In the genomic region with DNA sequence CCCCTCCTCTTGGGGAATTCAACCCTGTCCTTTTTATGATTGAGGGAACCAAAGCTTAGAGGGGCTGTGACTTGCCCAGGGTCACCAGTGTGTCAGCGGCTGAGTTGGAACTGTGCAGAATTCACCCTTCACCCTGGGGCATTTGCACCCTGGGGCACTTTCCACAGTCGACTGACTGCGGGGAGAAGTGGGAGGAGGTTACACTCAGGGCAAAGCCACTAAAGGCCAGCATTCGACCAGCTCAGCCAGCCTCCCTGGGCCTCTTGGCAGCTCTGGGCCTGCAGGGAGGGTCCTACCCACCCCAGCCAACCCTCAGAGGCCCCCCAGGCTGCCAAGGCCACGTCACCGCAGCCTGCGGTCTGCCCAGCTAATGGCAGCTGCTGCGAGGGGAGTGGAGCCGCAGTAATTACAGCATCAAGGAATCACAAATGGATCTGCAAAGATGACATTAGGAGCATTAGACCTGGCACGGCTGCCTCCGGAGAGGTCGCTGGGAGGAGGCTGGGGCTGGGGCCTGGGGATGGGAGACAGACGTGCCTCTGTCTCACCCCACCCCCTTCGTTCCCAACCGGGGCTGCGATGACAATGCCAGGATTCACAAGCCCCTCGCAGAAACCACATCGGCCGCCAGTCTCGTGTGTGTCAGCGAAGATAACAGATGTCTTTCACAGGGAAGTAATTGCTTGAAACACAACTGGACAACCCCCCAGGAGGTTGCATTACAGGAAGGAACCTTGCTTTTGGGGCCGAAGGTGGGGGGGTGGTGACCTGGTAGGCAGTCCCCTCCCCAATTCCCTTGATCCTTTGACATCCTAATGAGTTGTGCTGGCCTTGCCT, we compare ENCODE assay signal across 11 cellular contexts.
DNase-seq lines count a peak whose midpoint lies in the region; ATAC-seq and TF ChIP-seq lines count a peak whose summit lies in the region.
"Had no signal": no experiment of that assay in that cellular context is flagged by ENCODE, and none has a peak within 500 bp of the region (broad histone marks: within the 10 kb centered on the region; RNA-seq: fewer than 3 reads in every experiment).

No MANE protein-coding gene starts in this region.

- in situ Hi-C loops in astrocyte of the spinal cord (cut with HindIII; ENCODE audit: low sequenced_read_pairs): no loop called here

- H3K9me3 ChIP-seq in mesodermal cell (ENCODE audit: control insufficient read depth, low read length): no peaks in the 10 kb centered on the region
- H3K9me3 ChIP-seq: suprapubic skin had no signal

- WGBS in mesodermal cell (ENCODE audit: insufficient coverage in 2 of 2), 2 experiments: 8 to 25% methylated on average over 5 to 8 of the region's 22 CpGs

- no peak overlapping the region for H3K4me3 ChIP-seq in astrocyte of the spinal cord (ENCODE audit: low read depth, low read length)
- no peak overlapping the region for H3K4me3 ChIP-seq in mesodermal cell (ENCODE audit: extremely low read depth, insufficient read depth, low read length, poor library complexity, severe bottlenecking)
- H3K4me3 ChIP-seq: suprapubic skin had no signal

- ATAC-seq in GM18517 (IDR thresholded peaks at IDR 0.05; ENCODE audit: unreplicated experiment) (no peak), GM21825 (IDR thresholded peaks at IDR 0.05; ENCODE audit: unreplicated experiment) (no peak)

- peaks cover 15% of the 10 kb centered on the region for H3K4me1 ChIP-seq in mesodermal cell (ENCODE audit: control insufficient read depth, insufficient read depth, low read length, poor library complexity, severe bottlenecking)

- H3K27ac ChIP-seq in mesodermal cell (ENCODE audit: low read depth, low read length, severe bottlenecking): peak overlapping the region; percentile 62
- H3K27ac ChIP-seq: suprapubic skin had no signal

- no peaks in the 10 kb centered on the region for H3K36me3 ChIP-seq in mesodermal cell (ENCODE audit: control insufficient read depth, insufficient read depth, low read length)
- H3K36me3 ChIP-seq: suprapubic skin had no signal

- DNase-seq in CMK (ENCODE audit: low read depth) (peak; percentile 51), NCI-H146 (lab: John Stamatoyannopoulos, UW) (peak; percentile 44), astrocyte of the spinal cord (ENCODE audit: low read depth, low spot score) (peak; percentile 60), germinal center (ENCODE audit: low spot score) (no peak)
- no peak for DNase-seq in activated CD4-positive, CD25-positive, alpha-beta regulatory T cell treated with anti-CD3 and anti-CD28 coated beads, Interleukin-2, amount 50 U/mL, for 72 hours
- DNase-seq: cerebellar nuclear complex, SW 1271 had no signal

- no peak for TF ChIP-seq CTCF in astrocyte of the spinal cord (IDR thresholded peaks at IDR 0.05; ENCODE audit: low read depth, low read length)

Comparison
In these comparisons a context has a peak if more than half of its experiments do, and no peak if none do; other contexts are left out.
1. DNase-seq: peak in CMK (single experiment), NCI-H146 (single experiment) and astrocyte of the spinal cord (single experiment); none in germinal center (single experiment) and activated CD4-positive, CD25-positive, alpha-beta regulatory T cell treated with anti-CD3 and anti-CD28 coated beads, Interleukin-2, amount 50 U/mL, for 72 hours (single experiment).